Comparison of ENCODE assay signal across 8 cellular contexts in genomic region chrX:46913710-46914109, GRCh38. TPM values are rescaled to one million over a fixed set of nuclear protein-coding genes. Genes with fewer than 3 reads are reported as not detected.
DNase-seq lines count a peak whose midpoint lies in the region; ATAC-seq and TF ChIP-seq lines count a peak whose summit lies in the region.

No MANE protein-coding gene starts in this region.

- DNase-seq in AG10803 (ENCODE audit: low read depth) (peak; percentile 27), HL-60 (ENCODE audit: low read depth in 1 of 2, low spot score in 1 of 2) (peak in 1 of 2 experiments; percentile 16), adrenal gland (peak; percentile 33 to 79 (median 63)), iris pigment epithelial cell (ENCODE audit: low read depth) (peak; percentile 46), stomach (peak; percentile 27), epidermal melanocyte (ENCODE audit: insufficient read length, low spot score) (no peak)

- WGBS in adrenal gland, 4 donors: 1 to 45% (median 28%) methylated on average over 14 of the region's 14 CpGs
- 2 to 42% (median 12%) methylated on average over 14 of the region's 14 CpGs for whole genome bisulfite sequencing in stomach, 5 donors

- TF ChIP-seq POLR2A in adrenal gland (IDR thresholded peaks at IDR 0.05) (peak in 1 of 2 donors; percentile 63), stomach (IDR thresholded peaks at IDR 0.05) (no peak)

- no peak overlapping the region for H3K27ac ChIP-seq in HL-60 (replicated peaks)
- peak overlapping the region in 3 of 5 donors; percentile 10 to 73 (median 67) for H3K27ac ChIP-seq in adrenal gland
- H3K27ac ChIP-seq in stomach: peak overlapping the region in 4 of 5 donors; percentile 70 to 87 (median 84)

- H3K9me3 ChIP-seq in adrenal gland (replicated peaks in 1 of 3) (no peaks in the 10 kb centered on the region), stomach (peaks cover 0 to 6% (median 0%) of the 10 kb centered on the region in 4 donors)

- intact Hi-C loops in adrenal gland (cut with DNase I) (loop anchor here (10.0 kb wide), 2 partner anchors 71 to 111 kb away; no protein-coding TSS in a partner anchor), stomach (cut with DNase I; ENCODE audit: low total_unique reads) (no loop called here)

- no peaks in the 10 kb centered on the region for H3K36me3 ChIP-seq in adrenal gland (replicated peaks in 1 of 2)
- no peaks in the 10 kb centered on the region for H3K36me3 ChIP-seq in stomach

- H3K27me3 ChIP-seq in HL-60 (ENCODE audit: insufficient read depth, poor library complexity, severe bottlenecking) (no peaks in the 10 kb centered on the region), adrenal gland (no peaks in the 10 kb centered on the region), stomach (no peaks in the 10 kb centered on the region)

- no peak for TF ChIP-seq CTCF in AG10803 (conservative IDR thresholded peaks at IDR 0.05; ENCODE audit: low read length)
- no peak for TF ChIP-seq CTCF in HL-60 (IDR thresholded peaks at IDR 0.05; ENCODE audit: insufficient read depth, low read length)
- no peak for TF ChIP-seq CTCF in adrenal gland (IDR thresholded peaks at IDR 0.05)
- no peak for TF ChIP-seq CTCF in stomach (IDR thresholded peaks at IDR 0.05)

- H3K4me1 ChIP-seq in adrenal gland (replicated peaks in 1 of 2): no peaks in the 10 kb centered on the region
- peaks cover 0 to 11% (median 10%) of the 10 kb centered on the region in 4 donors for H3K4me1 ChIP-seq in stomach

- no peak for TF ChIP-seq EP300 in stomach (IDR thresholded peaks at IDR 0.05)

- ATAC-seq in GM19324 (IDR thresholded peaks at IDR 0.05; ENCODE audit: low FRiP score, unreplicated experiment) (no peak), HG03039 (IDR thresholded peaks at IDR 0.05; ENCODE audit: unreplicated experiment) (no peak)

- H3K4me3 ChIP-seq in AG10803 (ENCODE audit: low read length): peak overlapping the region; percentile 63
- peak overlapping the region; percentile 66 for H3K4me3 ChIP-seq in HL-60 (replicated peaks; ENCODE audit: insufficient read depth, low read length)
- peak overlapping the region in 2 of 4 donors; percentile 46 to 66 for H3K4me3 ChIP-seq in adrenal gland
- peak overlapping the region; percentile 59 to 83 (median 68) for H3K4me3 ChIP-seq in stomach

RNA-seq across cellular contexts. Expression of gene JADE3, which starts 1.5 kb away (rescaled TPM):
- total RNA-seq in adrenal gland (10 to 100 TPM; 16.8 to 39.5 (median 22.8) TPM), stomach (1 to 10 TPM in 4 of 5 donors, under 1 TPM in 1; 0.58 to 9.0 (median 7.2) TPM)
- polyA plus RNA-seq in adrenal gland (10 to 100 TPM in 1 of 3 donors, 1 to 10 TPM in 2; 2.8 to 26.9 (median 5.9) TPM), stomach (1 to 10 TPM; 2.3 to 6.1 (median 3.0) TPM)
